In the genomic region with DNA sequence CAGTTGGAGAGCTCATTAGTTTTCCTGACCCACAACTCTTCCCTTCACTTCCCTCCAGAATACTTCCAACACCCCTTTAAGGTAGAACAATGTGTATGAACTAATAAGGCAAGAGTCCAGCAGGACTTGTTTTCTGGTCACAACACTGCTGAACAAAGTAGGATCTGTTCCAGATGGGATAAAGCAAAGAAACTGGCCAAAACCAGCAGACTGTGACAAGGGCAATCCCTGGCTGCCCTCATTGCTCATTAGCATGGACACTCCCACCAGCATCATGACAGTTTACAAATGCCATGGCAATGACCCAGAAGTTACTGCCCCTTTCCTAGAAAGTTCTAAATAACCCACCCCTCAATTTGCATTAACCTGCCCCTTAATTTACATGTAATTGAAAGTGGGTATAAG, we compare ENCODE assay signal across 24 cellular contexts.
DNase-seq lines count a peak whose midpoint lies in the region; ATAC-seq, FAIRE-seq and TF ChIP-seq lines count a peak whose summit lies in the region.
"Had no signal": no experiment of that assay in that cellular context is flagged by ENCODE, and none has a peak within 500 bp of the region (broad histone marks: within the 10 kb centered on the region; RNA-seq: fewer than 3 reads in every experiment).

No MANE protein-coding gene starts in this region.

- H4K20me1 ChIP-seq in IMR-90 (ENCODE audit: insufficient read depth, low read length) = no peaks in the 10 kb centered on the region
- no peaks in the 10 kb centered on the region for H4K20me1 ChIP-seq in GM12878 (ENCODE audit: control insufficient read depth, insufficient read depth)

- intact Hi-C loops in IMR-90 (cut with micrococcal nuclease) (no loop called here), GM12878 (cut with micrococcal nuclease; ENCODE audit: unreplicated experiment) (loop anchor here (5.0 kb wide), 1 partner anchor 85 kb away; a partner anchor contains a TSS)

- no peak overlapping the region for H3K18ac ChIP-seq in IMR-90 (ENCODE audit: low read depth, low read length)

- H2AFZ ChIP-seq in IMR-90 (replicated peaks; ENCODE audit: low read length, poor library complexity) (no peak overlapping the region), GM12878 (ENCODE audit: control insufficient read depth, low read depth, low read length) (no peak overlapping the region)
- H2AFZ ChIP-seq: PC-9 had no signal

- H3K23ac ChIP-seq in IMR-90 (ENCODE audit: low read depth, low read length) = 0 out of 2 replicates have a peak overlapping the region, but pooled peaks have one; percentile 20

- peaks cover 14% of the 10 kb centered on the region for H3K4me1 ChIP-seq in IMR-90 (ENCODE audit: control insufficient read depth, insufficient read depth, low read length)
- no peaks in the 10 kb centered on the region; the same call in 1 of the 2 replicates for H3K4me1 ChIP-seq in GM12878 (ENCODE audit: control insufficient read depth, insufficient read depth, low read length)
- H3K4me1 ChIP-seq: tibial artery had no signal

- TF ChIP-seq CTCF in IMR-90 (conservative IDR thresholded peaks at IDR 0.05; ENCODE audit: low read depth, low read length) (no peak), GM12878 (IDR thresholded peaks at IDR 0.05 in 2 of 3, conservative IDR thresholded peaks at IDR 0.05 in 1 of 3; ENCODE audit: control insufficient read depth in 2 of 3, extremely low read depth in 1 of 3, insufficient read depth in 1 of 3, low read depth in 3 of 3, low read length in 3 of 3) (no peak)

- H3K4me2 ChIP-seq in IMR-90 (ENCODE audit: low read depth, low read length) (no peak overlapping the region), GM12878 (ENCODE audit: control insufficient read depth, insufficient read depth) (no peak overlapping the region)
- H3K4me2 ChIP-seq: KMS-11, PC-9 had no signal

- H3K27ac ChIP-seq in IMR-90 (ENCODE audit: insufficient read depth, low read length) = no peak overlapping the region
- H3K27ac ChIP-seq in GM12878 (ENCODE audit: control insufficient read depth, insufficient read depth) = no peak overlapping the region
- H3K27ac ChIP-seq: esophagus squamous epithelium, KMS-11, ovary, PC-9, SJSA1, tibial artery, VCaP had no signal

- no peak overlapping the region for H3K56ac ChIP-seq in IMR-90 (ENCODE audit: extremely low read depth, insufficient read depth, low read length)

- BruUV-seq in IMR-90 (replicated peaks; lab: Mats Ljungman, UMichigan) (no TSS peak), GM12878 (replicated peaks; lab: Mats Ljungman, UMichigan) (no TSS peak)

- dilution Hi-C loops in IMR-90 (cut with HindIII; ENCODE audit: low sequenced_read_pairs, unreplicated experiment) = no loop called here

- no peaks in the 10 kb centered on the region for H3K79me2 ChIP-seq in GM12878 (ENCODE audit: control insufficient read depth, insufficient read depth, low read length)

- peak overlapping the region; percentile 45; the same call in 1 of the 2 replicates for H2AK5ac ChIP-seq in IMR-90 (ENCODE audit: low read depth, low read length)

- no peak overlapping the region for H4K8ac ChIP-seq in IMR-90 (ENCODE audit: low read depth in 2 of 2, low read length in 2 of 2)

- H3K9me3 ChIP-seq in IMR-90 (ENCODE audit: control insufficient read depth, insufficient read depth, low read length) (no peaks in the 10 kb centered on the region), GM12878 (replicated peaks; ENCODE audit: control insufficient read depth, insufficient read depth, low read length) (no peaks in the 10 kb centered on the region)
- H3K9me3 ChIP-seq: esophagus squamous epithelium, ovary, SJSA1, tibial artery had no signal

- in situ Hi-C loops in IMR-90 (cut with MboI; ENCODE audit: low sequenced_read_pairs) (no loop called here), GM12878 (cut with MboI) (no loop called here)

- no peak overlapping the region for H4K5ac ChIP-seq in IMR-90 (ENCODE audit: low read depth, low read length)

- no peak overlapping the region for H2BK5ac ChIP-seq in IMR-90 (ENCODE audit: low read depth, low read length, poor library complexity, severe bottlenecking)

- H3K79me1 ChIP-seq in IMR-90 (ENCODE audit: low read depth in 1 of 2, low read length in 2 of 2) = peaks cover 26 to 43% of the 10 kb centered on the region in 2 experiments; a peak in 3 of 4 replicates

- no peak overlapping the region for H2AK9ac ChIP-seq in IMR-90 (replicated peaks; ENCODE audit: low read depth, low read length, poor library complexity)

- H3K4me3 ChIP-seq in IMR-90 (ENCODE audit: insufficient read depth, low read depth, low read length) (no peak overlapping the region), GM12878 (no peak overlapping the region)
- H3K4me3 ChIP-seq: esophagus squamous epithelium, ovary, PC-9, SJSA1, tibial artery had no signal

- peaks cover 4% of the 10 kb centered on the region; the same call in 1 of the 2 replicates for H3K9me1 ChIP-seq in IMR-90 (ENCODE audit: insufficient read depth, low read length)

- FAIRE-seq in GM12878 (lab: Jason Lieb, UNC) = no peak

- H3K4ac ChIP-seq in IMR-90 (ENCODE audit: low read depth, low read length) = no peak overlapping the region

- no peak overlapping the region for H4K91ac ChIP-seq in IMR-90 (ENCODE audit: insufficient read depth, low read depth, low read length)

- no peak overlapping the region for H2BK120ac ChIP-seq in IMR-90 (ENCODE audit: low read depth, low read length)

- peak overlapping the region; percentile 25; the same call in 1 of the 3 replicates for H2BK15ac ChIP-seq in IMR-90 (ENCODE audit: low read depth, low read length)

- POLR2A ChIA-PET in IMR-90 (lab: Charles Lee; ENCODE audit: unreplicated experiment) (no interaction called here), GM12878 (lab: Charles Lee) (no interaction called here)

- TF ChIP-seq POLR2A in IMR-90 (IDR thresholded peaks at IDR 0.05; ENCODE audit: low read depth, low read length) = no peak
- TF ChIP-seq POLR2A in GM12878 (IDR thresholded peaks at IDR 0.05; ENCODE audit: low read depth, low read length) = no peak

- CTCF ChIA-PET in IMR-90 (lab: Yijun Ruan, JAX) = no interaction called here
- CTCF ChIA-PET in GM12878 (lab: Yijun Ruan, JAX) = interaction anchor here (1.0 to 7.6 kb wide), 3 partner anchors 11 to 83 kb away, joined by 4 to 53 read pairs (median 5); a partner anchor contains a TSS

- TF ChIP-seq RAD21 in IMR-90 (IDR thresholded peaks at IDR 0.05; ENCODE audit: low read length) (no peak), GM12878 (IDR thresholded peaks at IDR 0.05; ENCODE audit: insufficient read depth, low read depth, low read length) (no peak)

- H3K36me3 ChIP-seq in IMR-90 (ENCODE audit: control insufficient read depth, insufficient read depth, low read length) (no peaks in the 10 kb centered on the region), GM12878 (ENCODE audit: control insufficient read depth in 2 of 2, insufficient read depth in 2 of 2, low read length in 1 of 2) (no peaks in the 10 kb centered on the region; a peak in 1 of 4 replicates)
- H3K36me3 ChIP-seq: esophagus squamous epithelium, ovary, tibial artery had no signal

- SMC1A ChIA-PET in GM12878 (lab: Charles Lee; ENCODE audit: uncharacterized antibody, unreplicated experiment) = interaction anchor here (0.9 to 4.8 kb wide), 3 partner anchors 70 to 84 kb away, joined by 3 to 35 read pairs (median 6); a partner anchor contains a TSS

- RAD21 ChIA-PET in GM12878 (lab: Charles Lee; ENCODE audit: unreplicated experiment) = interaction anchor here (6.7 kb wide), 1 partner anchor 83 kb away, joined by 40 read pairs; a partner anchor contains a TSS

- no peak overlapping the region for H3K14ac ChIP-seq in IMR-90 (replicated peaks; ENCODE audit: low read depth, low read length)

- DNase-seq in IMR-90 (no peak), GM12878 (ENCODE audit: low read depth, low spot score) (no peak), islet precursor cell (peak; percentile 62), pons (ENCODE audit: low spot score) (peak; percentile 80), NCI-H2107 treated with DMSO at 0.1 percent for 48 hours (lab: John Stamatoyannopoulos, UW; ENCODE audit: unreplicated experiment) (no peak)
- no peak for DNase-seq in stimulated activated CD4-positive, alpha-beta T cell treated with anti-CD3 and anti-CD28 coated beads, Interleukin-2, amount 100 ng/mL, for 24 hours
- no peak for DNase-seq in activated CD4-positive, alpha-beta T cell treated with anti-CD3 and anti-CD28 coated beads, Interleukin-2, amount 50 U/mL, for 1 hour
- DNase-seq: activated CD4-positive, alpha-beta T cell treated with anti-CD3 and anti-CD28 coated beads, Interleukin-2, amount 50 U/mL, for 4 hours; activated gamma-delta T cell treated with Interleukin-2 at 50 U/mL for 16 hours; CD8-positive, alpha-beta memory T cell; effector memory CD4-positive, alpha-beta T cell; esophagus squamous epithelium; glutamatergic neuron; H7; naive B cell; NCI-H1694 treated with DMSO at 0.1 percent for 48 hours; NCI-H345; ovary; PC-9; tibial artery had no signal

- ATAC-seq in IMR-90 (ENCODE audit: low read depth) (no peak), GM12878 (no peak)
- ATAC-seq: stimulated activated memory B cell treated with anti-CD40 and anti-IgM and Interleukin-4, amounts not matched to agents 10 μg/mL and 1 μg/mL and 100 μg/mL, for 72 hours had no signal

- H3K27me3 ChIP-seq in IMR-90 (ENCODE audit: control insufficient read depth, insufficient read depth, low read length) = no peaks in the 10 kb centered on the region
- H3K27me3 ChIP-seq in GM12878 (replicated peaks in 1 of 2; ENCODE audit: control insufficient read depth in 2 of 2, insufficient read depth in 2 of 2, low read length in 1 of 2) = no peaks in the 10 kb centered on the region
- H3K27me3 ChIP-seq: esophagus squamous epithelium, ovary, SJSA1, tibial artery had no signal

- TF ChIP-seq EP300 in GM12878 (IDR thresholded peaks at IDR 0.05; ENCODE audit: borderline replicate concordance in 1 of 2, control insufficient read depth in 1 of 2, low read depth in 2 of 2, low read length in 2 of 2) = no peak

- H3K9ac ChIP-seq in IMR-90 (ENCODE audit: low read depth, low read length) = no peak overlapping the region
- no peak overlapping the region for H3K9ac ChIP-seq in GM12878 (ENCODE audit: control insufficient read depth, insufficient read depth, low read length)
- H3K9ac ChIP-seq: KMS-11 had no signal

- H2BK20ac ChIP-seq in IMR-90 (ENCODE audit: low read depth, low read length) = no peak overlapping the region

TF ChIP-seq in IMR-90, 13 proteins besides CTCF, POLR2A, EP300 and RAD21 (continues in another document):
- TF ChIP-seq MAFK (IDR thresholded peaks at IDR 0.05; ENCODE audit: low read depth, low read length) (no peak), CHD1 (IDR thresholded peaks at IDR 0.05; ENCODE audit: low read depth, low read length) (no peak), NFE2L2 (IDR thresholded peaks at IDR 0.05; ENCODE audit: low read depth, low read length) (no peak)

TF ChIP-seq in GM12878, 131 proteins besides CTCF, POLR2A, EP300 and RAD21:
- TF ChIP-seq POLR2AphosphoS2 (IDR thresholded peaks at IDR 0.05; ENCODE audit: low read depth, low read length) = no peak
- TF ChIP-seq PAX5 (IDR thresholded peaks at IDR 0.05; ENCODE audit: borderline replicate concordance, low read depth, low read length) = peak; percentile 14; the same call in 1 of the 2 replicates

Comparison
In these comparisons a context has a peak if more than half of its experiments do, and no peak if none do; other contexts are left out.
1. DNase-seq: peak in islet precursor cell (single experiment) and pons (single experiment); none in IMR-90 (single experiment), GM12878 (single experiment), NCI-H2107 treated with DMSO at 0.1 percent for 48 hours (single experiment), stimulated activated CD4-positive, alpha-beta T cell treated with anti-CD3 and anti-CD28 coated beads, Interleukin-2, amount 100 ng/mL, for 24 hours (0 of 2) and activated CD4-positive, alpha-beta T cell treated with anti-CD3 and anti-CD28 coated beads, Interleukin-2, amount 50 U/mL, for 1 hour (single experiment).